ENCODE assay signal across 8 cellular contexts in the genomic region with DNA sequence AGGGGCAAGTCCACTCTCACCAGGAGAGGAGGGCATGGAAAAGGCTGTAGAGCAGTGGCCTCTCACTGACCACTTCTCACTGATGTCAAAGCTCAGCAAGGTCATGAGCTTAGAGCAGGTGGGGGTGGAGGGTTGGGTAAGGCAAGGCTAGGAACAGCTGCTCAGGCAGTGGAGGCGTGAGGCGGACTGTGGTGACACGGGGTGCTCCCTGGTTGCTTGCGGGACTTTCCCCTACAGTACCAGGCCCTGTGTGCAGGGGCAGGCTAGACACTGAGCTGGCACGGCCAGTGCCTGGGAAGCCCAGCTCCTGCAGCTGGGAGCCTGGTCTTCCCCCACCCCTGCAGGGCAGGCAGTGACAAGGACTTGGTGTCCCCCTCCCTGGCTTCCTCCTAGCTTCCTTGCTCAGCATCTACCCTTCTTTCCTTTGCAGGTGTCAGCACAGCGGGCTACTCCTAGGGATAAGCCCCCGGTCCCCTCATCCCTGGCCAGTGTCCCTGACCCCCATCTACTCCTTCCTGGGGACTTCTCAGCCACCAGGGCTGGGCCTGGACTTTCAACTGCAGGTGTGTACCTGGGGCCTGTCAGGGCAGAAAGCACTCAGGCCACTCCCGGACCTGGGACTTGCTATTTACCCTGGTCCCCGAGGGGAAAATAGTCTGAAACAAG. TPM values are rescaled to one million over a fixed set of nuclear protein-coding genes. Genes with fewer than 3 reads are reported as not detected.
DNase-seq lines count a peak whose midpoint lies in the region; ATAC-seq, FAIRE-seq and TF ChIP-seq lines count a peak whose summit lies in the region.

No MANE protein-coding gene starts in this region.

- WGBS in lower leg skin, 2 donors = 74 to 75% methylated on average over 8 to 9 of the region's 9 CpGs
- WGBS in H9 (ENCODE audit: extremely low coverage, insufficient read length, low lambda C conversion rate) = no CpG with 5 or more reads among the region's 9 CpGs

- H3K23me2 ChIP-seq in H9 (ENCODE audit: insufficient read length, low read depth, low read length, poor library complexity, severe bottlenecking) = no peaks in the 10 kb centered on the region

- intact Hi-C loops in lower leg skin (cut with DNase I; ENCODE audit: low total_unique reads) = no loop called here
- intact Hi-C loops in posterior cingulate gyrus (cut with DNase I) = no loop called here

- no peak overlapping the region for H3K4ac ChIP-seq in H9 (ENCODE audit: low read depth, low read length)

- H3K9me3 ChIP-seq in H9 (ENCODE audit: control insufficient read depth, low read depth, low read length) = no peaks in the 10 kb centered on the region

- no peak overlapping the region for H2BK120ac ChIP-seq in H9 (ENCODE audit: low read depth, low read length, poor library complexity, severe bottlenecking)

- no peak overlapping the region for H3K4me3 ChIP-seq in lower leg skin (ENCODE audit: low read depth, poor library complexity, severe bottlenecking)

- no peak overlapping the region for H2BK5ac ChIP-seq in H9 (ENCODE audit: insufficient read length, low read length)

- H2BK12ac ChIP-seq in H9 (ENCODE audit: insufficient read length, low read depth, low read length) = no peak overlapping the region

- H3K23ac ChIP-seq in H9 (ENCODE audit: insufficient read length, low read depth, low read length) = no peak overlapping the region

- H3K4me1 ChIP-seq in H9 (ENCODE audit: insufficient read depth, low read length) = no peaks in the 10 kb centered on the region

- no peak for TF ChIP-seq CTCF in lower leg skin (IDR thresholded peaks at IDR 0.05)
- no peak for TF ChIP-seq CTCF in H9 (conservative IDR thresholded peaks at IDR 0.05)

- H3K4me1 Mint-ChIP-seq in natural killer cell treated with Interleukin-12 subunit alpha and Interleukin-12 subunit beta and Interleukin-15 and Interleukin-18, amount 100 ng/mL, for 72 hours (ENCODE audit: low read depth in 2 of 2) = peaks cover 13 to 31% of the 10 kb centered on the region in 2 donors
- H3K4me1 Mint-ChIP-seq in H9 = peaks cover 0 to 3% of the 10 kb centered on the region in 2 experiments; a peak in 2 of 4 replicates

- no peak overlapping the region for H3K56ac ChIP-seq in H9 (ENCODE audit: insufficient read length, low read depth, low read length)

- H3K4me2 ChIP-seq in H9 (ENCODE audit: insufficient read depth, insufficient read length, low read length) = no peak overlapping the region

- no peak overlapping the region for H4K8ac ChIP-seq in H9 (replicated peaks; ENCODE audit: insufficient read length, low read depth, low read length)

- H3K14ac ChIP-seq in H9 (ENCODE audit: insufficient read depth, low read length) = no peak overlapping the region

- H4K91ac ChIP-seq in H9 (ENCODE audit: insufficient read length, low read depth, low read length) = no peak overlapping the region

- no peaks in the 10 kb centered on the region for H3K27me3 ChIP-seq in H9 (ENCODE audit: insufficient read depth, low read length)

- no peak overlapping the region for H2AFZ ChIP-seq in H9 (ENCODE audit: low read length)

- peak; percentile 53 for ATAC-seq in GM21825 (IDR thresholded peaks at IDR 0.05; ENCODE audit: unreplicated experiment)
- peak; percentile 75 to 78 for ATAC-seq in activated CD4-positive, CD25-positive, alpha-beta regulatory T cell treated with anti-CD3 and anti-CD28 coated beads, Interleukin-2, amount 50 U/mL, for 24 hours
- peak; percentile 76 to 86 for ATAC-seq in natural killer cell treated with Interleukin-12 subunit alpha and Interleukin-12 subunit beta and Interleukin-15 and Interleukin-18, amount 100 ng/mL, for 72 hours
- ATAC-seq in HG03139 (IDR thresholded peaks at IDR 0.05; ENCODE audit: unreplicated experiment) = no peak

- H3K4me3 Mint-ChIP-seq in natural killer cell treated with Interleukin-12 subunit alpha and Interleukin-12 subunit beta and Interleukin-15 and Interleukin-18, amount 100 ng/mL, for 72 hours = no peak overlapping the region
- H3K4me3 Mint-ChIP-seq in H9 = no peak overlapping the region

- no peaks in the 10 kb centered on the region for H3K27me3 Mint-ChIP-seq in natural killer cell treated with Interleukin-12 subunit alpha and Interleukin-12 subunit beta and Interleukin-15 and Interleukin-18, amount 100 ng/mL, for 72 hours
- H3K27me3 Mint-ChIP-seq in H9 (ENCODE audit: low read depth) = peaks cover 1% of the 10 kb centered on the region; the same call in 1 of the 2 replicates

- H3K36me3 Mint-ChIP-seq in natural killer cell treated with Interleukin-12 subunit alpha and Interleukin-12 subunit beta and Interleukin-15 and Interleukin-18, amount 100 ng/mL, for 72 hours = peaks cover 7% of the 10 kb centered on the region
- H3K36me3 Mint-ChIP-seq in H9 (ENCODE audit: insufficient read depth in 1 of 3, low read depth in 3 of 3) = peaks cover 4 to 35% (median 31%) of the 10 kb centered on the region in 3 experiments; a peak in 6 of 7 replicates

- peak overlapping the region; percentile 78 to 89 for H3K27ac Mint-ChIP-seq in natural killer cell treated with Interleukin-12 subunit alpha and Interleukin-12 subunit beta and Interleukin-15 and Interleukin-18, amount 100 ng/mL, for 72 hours
- no peak overlapping the region; a peak in 2 of 7 replicates for H3K27ac Mint-ChIP-seq in H9

- DNase-seq in GM12892 (ENCODE audit: insufficient read length) (peak; percentile 66), lower leg skin (ENCODE audit: low spot score in 2 of 2) (no peak), H9 (no peak), posterior cingulate gyrus (no peak)
- DNase-seq in natural killer cell treated with Interleukin-12 subunit alpha and Interleukin-12 subunit beta and Interleukin-15 and Interleukin-18, amount 100 ng/mL, for 72 hours (ENCODE audit: low spot score) = peak; percentile 79

- TF ChIP-seq POLR2A in GM12892 (IDR thresholded peaks at IDR 0.05; ENCODE audit: low read depth, low read length) = no peak
- no peak for TF ChIP-seq POLR2A in lower leg skin (IDR thresholded peaks at IDR 0.05)

- H4K5ac ChIP-seq in H9 (ENCODE audit: insufficient read length, low read depth, low read length) = no peak overlapping the region

- H3K79me2 ChIP-seq in H9 (ENCODE audit: insufficient read depth, low read length) = no peaks in the 10 kb centered on the region

- no peak overlapping the region for H2BK15ac ChIP-seq in H9 (ENCODE audit: low read depth, low read length)

- H2BK20ac ChIP-seq in H9 (ENCODE audit: low read depth, low read length, poor library complexity, severe bottlenecking) = no peak overlapping the region

- H3T11ph ChIP-seq in H9 (ENCODE audit: low read length) = no peak overlapping the region

- no peaks in the 10 kb centered on the region for H4K20me1 ChIP-seq in H9 (ENCODE audit: control insufficient read depth, insufficient read depth, insufficient read length)

- H3K9me3 Mint-ChIP-seq in natural killer cell treated with Interleukin-12 subunit alpha and Interleukin-12 subunit beta and Interleukin-15 and Interleukin-18, amount 100 ng/mL, for 72 hours = no peaks in the 10 kb centered on the region
- H3K9me3 Mint-ChIP-seq in H9 = no peaks in the 10 kb centered on the region; a peak in 1 of 5 replicates

- FAIRE-seq in GM12892 (lab: Jason Lieb, UNC) = peak; percentile 92

- H3K79me1 ChIP-seq in H9 (ENCODE audit: insufficient read depth, low read depth, low read length, poor library complexity, severe bottlenecking) = no peaks in the 10 kb centered on the region

- no peak overlapping the region for H3K18ac ChIP-seq in H9 (ENCODE audit: insufficient read length, low read depth, low read length)

- H3K27ac ChIP-seq in H9 (ENCODE audit: insufficient read length, low read depth, low read length) = no peak overlapping the region

- H3K9ac ChIP-seq in H9 (ENCODE audit: extremely low read depth, insufficient read length, low read length) = no peak overlapping the region

- H2AK5ac ChIP-seq in H9 (ENCODE audit: insufficient read length, low read length) = no peak overlapping the region

RNA-seq across cellular contexts. Expression of gene PISD, which starts 45.6 kb away (rescaled TPM):
- polyA plus RNA-seq in GM12892 (2012; ENCODE audit: missing spikeins) = 30.4 TPM
- 10 to 100 TPM; 66.6 to 87.0 TPM for total RNA-seq in natural killer cell treated with Interleukin-12 subunit alpha and Interleukin-12 subunit beta and Interleukin-15 and Interleukin-18, amount 100 ng/mL, for 72 hours
- total RNA-seq in lower leg skin (10 to 100 TPM; 32.0 to 62.5 (median 45.5) TPM), H9 (2021) (55.9 and 62.0 TPM in 2 replicates)

Comparison
In these comparisons a context has a peak if more than half of its experiments do, and no peak if none do; other contexts are left out.
1. DNase-seq: peak in GM12892 (single experiment) and natural killer cell treated with Interleukin-12 subunit alpha and Interleukin-12 subunit beta and Interleukin-15 and Interleukin-18, amount 100 ng/mL, for 72 hours (single experiment); none in lower leg skin (0 of 2), H9 (single experiment) and posterior cingulate gyrus (0 of 10).
2. H3K27ac Mint-ChIP-seq: peak in natural killer cell treated with Interleukin-12 subunit alpha and Interleukin-12 subunit beta and Interleukin-15 and Interleukin-18, amount 100 ng/mL, for 72 hours (2 of 2); none in H9 (0 of 3).